11 cellular contexts compared by ENCODE assay signal in the genomic region with DNA sequence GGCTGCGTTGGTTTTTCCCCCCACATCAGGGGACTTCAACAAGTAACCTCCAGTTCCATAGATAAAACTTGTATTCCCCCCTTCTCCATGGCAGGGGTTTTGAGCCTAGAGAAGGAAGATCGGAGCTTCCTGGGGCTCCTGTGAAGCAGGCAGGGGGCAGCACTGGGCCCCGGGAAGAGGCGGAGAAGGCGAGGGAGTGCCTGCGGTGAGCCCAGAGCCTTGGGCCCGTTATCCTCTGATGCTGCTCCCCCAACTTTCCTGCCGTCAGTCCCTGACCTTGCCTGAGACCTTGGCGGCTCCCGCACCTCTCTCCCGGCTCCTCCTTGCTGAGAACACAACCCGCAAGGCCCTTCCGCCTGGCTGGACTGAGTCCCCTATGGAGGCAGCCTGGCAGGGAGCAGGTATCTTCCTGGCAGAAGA. TPM values are rescaled to one million over a fixed set of nuclear protein-coding genes. Genes with fewer than 3 reads are reported as not detected.
DNase-seq lines count a peak whose midpoint lies in the region; ATAC-seq and TF ChIP-seq lines count a peak whose summit lies in the region.
"Had no signal": no experiment of that assay in that cellular context is flagged by ENCODE, and none has a peak within 500 bp of the region (broad histone marks: within the 10 kb centered on the region; RNA-seq: fewer than 3 reads in every experiment).

No MANE protein-coding gene starts in this region.

- H3K9me3 ChIP-seq in BLaER1: no peaks in the 10 kb centered on the region
- H3K9me3 ChIP-seq in Peyer's patch: no peaks in the 10 kb centered on the region

- H3K36me3 ChIP-seq in BLaER1: no peaks in the 10 kb centered on the region
- no peaks in the 10 kb centered on the region for H3K36me3 ChIP-seq in Peyer's patch

- 0 out of 2 replicates have a peak overlapping the region, but pooled peaks have one; percentile 88 for H3K4me2 ChIP-seq in BLaER1

- no peak for TF ChIP-seq POLR2A in Peyer's patch (IDR thresholded peaks at IDR 0.05)

- H3K36me3 Mint-ChIP-seq in brain (peaks cover 4% of the 10 kb centered on the region), neural crest cell (ENCODE audit: low read depth) (no peaks in the 10 kb centered on the region)

- H4K20me1 ChIP-seq in BLaER1: peaks cover 31% of the 10 kb centered on the region

- H3K27ac ChIP-seq in BLaER1 (no peak overlapping the region), Peyer's patch (no peak overlapping the region)

- H3K4me3 ChIP-seq in BLaER1: no peak overlapping the region
- no peak overlapping the region for H3K4me3 ChIP-seq in Peyer's patch

- no peak for ATAC-seq in GM19035 (IDR thresholded peaks at IDR 0.05; ENCODE audit: unreplicated experiment)

- H3K4me3 Mint-ChIP-seq in brain (peak overlapping the region; percentile 92 to 100 (median 99)), neural crest cell (peak overlapping the region; percentile 98)

- peak; percentile 59 for DNase-seq in ELF-1 (ENCODE audit: low read depth, low spot score)
- no peak for DNase-seq in neural crest cell (ENCODE audit: low read depth, low spot score)
- DNase-seq in Peyer's patch: no peak
- DNase-seq in H4 (ENCODE audit: low spot score): no peak
- DNase-seq: activated CD4-positive, alpha-beta memory T cell treated with anti-CD3 and anti-CD28 coated beads, Interleukin-2, amount 10 ng/mL, durations not matched to agents 7 days and 5 days; KG1; occipital lobe had no signal

- no peaks in the 10 kb centered on the region for H3K27me3 ChIP-seq in BLaER1
- no peaks in the 10 kb centered on the region for H3K27me3 ChIP-seq in Peyer's patch

- no peak for TF ChIP-seq CTCF in brain (conservative IDR thresholded peaks at IDR 0.05)
- peak; percentile 43 for TF ChIP-seq CTCF in neural crest cell (conservative IDR thresholded peaks at IDR 0.05)
- TF ChIP-seq CTCF in Peyer's patch (IDR thresholded peaks at IDR 0.05): peak in 2 of 6 experiments; percentile 8 to 32

- H3K4me1 Mint-ChIP-seq in brain (peaks cover 77% of the 10 kb centered on the region), neural crest cell (peaks cover 38% of the 10 kb centered on the region)

- no peak overlapping the region for H3K9ac ChIP-seq in BLaER1

- H3K9me3 Mint-ChIP-seq in brain (peaks cover 0 to 1% (median 0%) of the 10 kb centered on the region in 5 experiments), neural crest cell (no peaks in the 10 kb centered on the region)
- H3K9me3 Mint-ChIP-seq: activated CD4-positive, alpha-beta memory T cell treated with anti-CD3 and anti-CD28 coated beads, Interleukin-2, amount 10 ng/mL, durations not matched to agents 7 days and 5 days had no signal

- H3K27me3 Mint-ChIP-seq in brain: peaks cover 16% of the 10 kb centered on the region
- H3K27me3 Mint-ChIP-seq in neural crest cell (ENCODE audit: low read depth): no peaks in the 10 kb centered on the region

- H3K27ac Mint-ChIP-seq in brain: peak overlapping the region in 1 of 5 experiments; percentile 98
- H3K27ac Mint-ChIP-seq in neural crest cell (ENCODE audit: unreplicated experiment): no peak overlapping the region

- peaks cover 49% of the 10 kb centered on the region for H3K4me1 ChIP-seq in BLaER1
- peaks cover 0 to 31% (median 14%) of the 10 kb centered on the region in 4 donors for H3K4me1 ChIP-seq in Peyer's patch

RNA-seq across cellular contexts. Expression of a gene that starts 2.5 kb away (rescaled TPM):
- 74.5 TPM for polyA plus RNA-seq in brain (ENCODE audit: insufficient read depth, low read depth, low replicate concordance)
- total RNA-seq in neural crest cell: 24.5 and 29.1 TPM in 2 replicates
- 10 to 100 TPM; 28.9 to 46.6 (median 34.8) TPM for total RNA-seq in Peyer's patch
- 0.68 and 1.2 TPM in 2 replicates for total RNA-seq in H4 (2014; rRNA removed; shearing (Covaris generic))

RNA-seq across cellular contexts. Expression of a gene that starts 18.0 kb away (rescaled TPM):
- polyA plus RNA-seq in brain (ENCODE audit: insufficient read depth, low read depth, low replicate concordance): 1.8 TPM
- total RNA-seq in neural crest cell: not detected in 2 replicates
- not detected for total RNA-seq in Peyer's patch
- total RNA-seq in H4 (2014; rRNA removed; shearing (Covaris generic)): not detected in 2 replicates
- total RNA-seq: activated CD4-positive, alpha-beta memory T cell treated with anti-CD3 and anti-CD28 coated beads, Interleukin-2, amount 10 ng/mL, durations not matched to agents 7 days and 5 days; subcutaneous adipose tissue had no signal

RNA-seq across cellular contexts. Expression of a gene that starts 34.6 kb away (rescaled TPM):
- 10.9 TPM for polyA plus RNA-seq in brain (ENCODE audit: insufficient read depth, low read depth, low replicate concordance)
- total RNA-seq in neural crest cell (2.2 and 3.6 TPM in 2 replicates), Peyer's patch (1 to 10 TPM in 1 of 4 donors, not detected in 3; 3.8 TPM)
- total RNA-seq in H4 (2014; rRNA removed; shearing (Covaris generic)): 1.0 TPM in 1 of 2 replicates, not detected in the other
- total RNA-seq: activated CD4-positive, alpha-beta memory T cell treated with anti-CD3 and anti-CD28 coated beads, Interleukin-2, amount 10 ng/mL, durations not matched to agents 7 days and 5 days; occipital lobe had no signal

Comparison
In these comparisons a context has a peak if more than half of its experiments do, and no peak if none do; other contexts are left out.
1. RNA of a gene that starts 2.5 kb away (total RNA-seq): 28.9 to 46.6 TPM in Peyer's patch and 24.5 to 29.1 TPM in neural crest cell; 0.68 to 1.2 TPM in H4; every median in the first group is over 10 times any median in the second.